In the genomic region with DNA sequence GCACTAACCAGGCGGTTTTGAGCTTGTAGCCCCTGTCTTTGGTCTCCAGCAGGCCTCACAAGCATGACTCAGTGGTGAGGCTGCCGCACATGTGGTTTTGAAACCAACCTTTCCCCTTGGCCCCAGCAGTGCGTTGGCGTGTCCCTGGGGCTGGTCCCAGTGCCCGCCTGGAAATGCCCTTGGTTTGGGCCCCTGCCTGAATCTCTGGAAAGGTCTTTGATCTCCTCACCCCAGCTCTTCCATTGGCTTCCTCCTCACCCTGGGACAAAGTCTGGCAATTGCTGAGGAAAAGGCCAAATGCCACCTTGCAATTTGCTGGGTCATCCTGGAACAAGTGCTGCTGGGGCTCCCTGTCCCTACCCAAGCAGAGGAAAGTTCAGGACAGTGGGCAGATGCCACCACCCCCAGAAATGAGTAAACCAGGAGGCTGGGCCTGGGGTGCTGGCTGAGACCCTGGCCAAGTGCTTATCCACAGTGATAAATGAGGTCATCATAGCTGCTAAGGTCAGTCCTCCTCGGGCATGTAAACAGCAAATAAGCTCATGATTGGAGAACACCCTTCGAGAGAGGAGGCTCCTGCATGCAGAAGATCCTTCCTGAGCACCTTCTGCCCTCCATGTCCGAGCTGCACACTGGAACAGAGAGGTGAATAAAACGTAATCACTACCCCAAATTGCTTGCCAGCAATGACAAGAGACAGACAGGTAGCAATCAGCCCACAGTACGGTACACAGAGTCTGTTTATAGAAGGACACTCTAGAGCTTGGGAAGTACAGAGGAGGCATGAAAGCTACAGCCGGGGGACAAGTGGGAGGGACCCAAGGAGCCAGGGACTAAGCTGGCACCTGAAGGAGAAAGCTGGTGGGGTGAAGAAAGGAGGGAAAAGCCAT, we compare ENCODE assay signal across 9 cellular contexts.
DNase-seq lines count a peak whose midpoint lies in the region; ATAC-seq, FAIRE-seq and TF ChIP-seq lines count a peak whose summit lies in the region.
"Had no signal": no experiment of that assay in that cellular context is flagged by ENCODE, and none has a peak within 500 bp of the region (broad histone marks: within the 10 kb centered on the region; RNA-seq: fewer than 3 reads in every experiment).

No MANE protein-coding gene starts in this region.

- TF ChIP-seq CTCF in A549 (IDR thresholded peaks at IDR 0.05) (no peak), GM13977 (IDR thresholded peaks at IDR 0.05; ENCODE audit: extremely low read depth, insufficient read depth, missing control alignments) (no peak), foreskin keratinocyte (conservative IDR thresholded peaks at IDR 0.05) (no peak)

- H3K27me3 ChIP-seq in foreskin keratinocyte = no peaks in the 10 kb centered on the region

- no peak overlapping the region for H3K4me2 ChIP-seq in A549

- H3K4me1 ChIP-seq in A549 (peaks cover 16% of the 10 kb centered on the region), foreskin keratinocyte (no peaks in the 10 kb centered on the region)

- no peak for TF ChIP-seq POLR2A in A549 (IDR thresholded peaks at IDR 0.05; ENCODE audit: low read length)

- H3K4me3 ChIP-seq in A549 = no peak overlapping the region

- H3K27ac ChIP-seq in A549 = peak overlapping the region; percentile 29 to 67; a peak in 4 of 6 replicates
- H3K27ac ChIP-seq in foreskin keratinocyte = no peak overlapping the region

- CTCF ChIA-PET in A549 (lab: Yijun Ruan, JAX) = interaction anchor here (0.6 to 1.4 kb wide), 3 partner anchors 101 to 163 kb away, joined by 3 to 4 read pairs (median 3); no protein-coding TSS in a partner anchor

- POLR2A ChIA-PET in A549 (lab: Yijun Ruan, JAX) = interaction anchor here (1.1 kb wide), 1 partner anchor 175 kb away, joined by 3 read pairs; no protein-coding TSS in a partner anchor

- FAIRE-seq in A549 (lab: Jason Lieb, UNC) (no peak), RCC 7860 (lab: Jason Lieb, UNC) (peak; percentile 93)
- FAIRE-seq: endothelial cell of umbilical vein had no signal

- no peak for TF ChIP-seq RAD21 in A549 (conservative IDR thresholded peaks at IDR 0.05 in 1 of 2, IDR thresholded peaks at IDR 0.05 in 1 of 2)

- in situ Hi-C loops in GM13977 (cut with MboI; ENCODE audit: low pct_unique_long_range_greater_than_20kb, low sequenced_read_pairs, unreplicated experiment) = no loop called here

- ATAC-seq in A549 (no peak), foreskin keratinocyte (peak; percentile 82), HG03469 (IDR thresholded peaks at IDR 0.05; ENCODE audit: unreplicated experiment) (no peak)

- DNase-seq in A549 (ENCODE audit: low read depth in 1 of 2, low spot score in 1 of 2) (no peak), GM13977 (ENCODE audit: low spot score) (peak; percentile 49), RCC 7860 (ENCODE audit: low spot score) (peak; percentile 87), foreskin keratinocyte (peak in 1 of 2 donors; percentile 46), D341Med (ENCODE audit: low spot score) (no peak), SK-N-DZ (ENCODE audit: low spot score) (no peak), NCI-H526 treated with DMSO at 0.1 percent for 48 hours (lab: John Stamatoyannopoulos, UW) (no peak)

- no peaks in the 10 kb centered on the region for H3K9me3 ChIP-seq in A549

- TF ChIP-seq EP300 in A549 (IDR thresholded peaks at IDR 0.05) = no peak

- 73% methylated on average over 11 of the region's 11 CpGs for WGBS in A549 (ENCODE audit: missing lambda C conversion rate)

TF ChIP-seq in A549, 52 proteins besides CTCF, POLR2A, EP300 and RAD21:
- TF ChIP-seq POLR2AphosphoS2 (conservative IDR thresholded peaks at IDR 0.05; ENCODE audit: low read length) = no peak
- TF ChIP-seq HOXB13 (CRISPR knock-in tag; IDR thresholded peaks at IDR 0.05; ENCODE audit: low read depth) = no peak
- no peak for TF ChIP-seq SREBF2 (IDR thresholded peaks at IDR 0.05)
- TF ChIP-seq CBX8 (IDR thresholded peaks at IDR 0.05) = no peak
- TF ChIP-seq ZC3H11A (IDR thresholded peaks at IDR 0.05) = no peak
- no peak for TF ChIP-seq CEBPB (IDR thresholded peaks at IDR 0.05)
- TF ChIP-seq FOXS1 (CRISPR knock-in tag; IDR thresholded peaks at IDR 0.05) = no peak
- TF ChIP-seq GATA3 (IDR thresholded peaks at IDR 0.05; ENCODE audit: borderline replicate concordance) = no peak
- no peak for TF ChIP-seq CBX2 (IDR thresholded peaks at IDR 0.05; ENCODE audit: borderline replicate concordance, low read depth)
- TF ChIP-seq, protein P1, sequence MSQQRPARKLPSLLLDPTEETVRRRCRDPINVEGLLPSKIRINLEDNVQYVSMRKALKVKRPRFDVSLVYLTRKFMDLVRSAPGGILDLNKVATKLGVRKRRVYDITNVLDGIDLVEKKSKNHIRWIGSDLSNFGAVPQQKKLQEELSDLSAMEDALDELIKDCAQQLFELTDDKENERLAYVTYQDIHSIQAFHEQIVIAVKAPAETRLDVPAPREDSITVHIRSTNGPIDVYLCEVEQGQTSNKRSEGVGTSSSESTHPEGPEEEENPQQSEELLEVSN (IDR thresholded peaks at IDR 0.05; ENCODE audit: borderline replicate concordance, low read depth) = no peak

Comparison
In these comparisons a context has a peak if more than half of its experiments do, and no peak if none do; other contexts are left out.
1. DNase-seq: peak in GM13977 (single experiment) and RCC 7860 (single experiment); none in A549 (0 of 2), D341Med (single experiment), SK-N-DZ (single experiment) and NCI-H526 treated with DMSO at 0.1 percent for 48 hours (single experiment).